Comparison of ENCODE assay signal across 25 cellular contexts in the genomic region with DNA sequence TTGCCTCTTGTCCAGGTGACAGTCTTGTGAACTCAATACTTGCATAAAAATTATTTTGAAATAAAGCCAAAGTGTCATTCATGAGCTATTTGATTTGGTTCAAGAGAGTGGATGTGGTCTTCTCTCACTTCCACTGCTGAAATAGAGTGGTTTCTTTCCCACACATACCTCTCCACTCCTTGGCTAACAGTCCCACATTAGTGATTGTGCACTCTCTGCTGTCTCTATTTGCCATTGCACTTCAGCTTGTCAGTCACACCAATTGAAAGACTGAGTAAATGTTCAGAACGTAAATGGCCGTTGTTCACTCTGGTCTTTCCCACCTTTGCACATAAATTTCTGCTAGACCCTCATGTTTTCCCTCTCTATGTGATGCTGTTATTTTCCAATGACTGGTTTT.
"Had no signal": no experiment of that assay in that cellular context is flagged by ENCODE, and none has a peak within 500 bp of the region (broad histone marks: within the 10 kb centered on the region; RNA-seq: fewer than 3 reads in every experiment).

No MANE protein-coding gene starts in this region.

- FAIRE-seq: astrocyte had no signal

- H3K27ac ChIP-seq: adrenal gland, breast epithelium, gastroesophageal sphincter, neutrophil, ovary, prostate gland, thyroid gland had no signal

- ATAC-seq: activated T-cell treated with anti-CD3 and anti-CD28 coated beads, Interleukin-2, amount 50 U/mL, for 4 hours; gastroesophageal sphincter; natural killer cell treated with Interleukin-12 subunit alpha and Interleukin-12 subunit beta and Interleukin-15 and Interleukin-18, amount 100 ng/mL, for 72 hours; right cardiac atrium had no signal

- H3K4me1 ChIP-seq: adrenal gland, prostate gland had no signal

- DNase-seq: activated B cell treated with CpG ODN at 0.5 μM for 24 hours; activated CD4-positive, alpha-beta T cell treated with anti-CD3 and anti-CD28 coated beads for 4 hours; activated CD4-positive, alpha-beta T cell treated with anti-CD3 and anti-CD28 coated beads, Interleukin-2, amount 50 U/mL, for 48 hours; activated CD8-positive, alpha-beta memory T cell treated with anti-CD3 and anti-CD28 coated beads, Interleukin-2, amount 50 U/mL, for 48 hours; activated naive CD4-positive, alpha-beta T cell; activated T-cell treated with anti-CD3 and anti-CD28 coated beads, Interleukin-2, amount 50 U/mL, for 4 hours; adrenal gland; cerebellar nuclear complex; cortex of kidney; endodermal cell; head of caudate nucleus; hypothalamus; ovary; right cardiac atrium; stimulated activated CD4-positive, alpha-beta T cell treated with anti-CD3 and anti-CD28 coated beads, Interleukin-12 subunit alpha, Interleukin-12 subunit beta, amount 100 ng/mL, for 4 hours; stimulated activated CD4-positive, alpha-beta T cell treated with anti-CD3 and anti-CD28 coated beads, Interleukin-4, amount 100 ng/mL, for 4 hours; substantia nigra; T1000; thyroid gland had no signal

- H3K27me3 ChIP-seq: adrenal gland, breast epithelium, gastroesophageal sphincter, neutrophil, ovary, thyroid gland had no signal

- H3K4me3 ChIP-seq: adrenal gland, breast epithelium, gastroesophageal sphincter, ovary, prostate gland, thyroid gland had no signal

- H3K36me3 ChIP-seq: adrenal gland, breast epithelium, neutrophil, ovary, prostate gland, thyroid gland had no signal

- H3K9me3 ChIP-seq: adrenal gland, breast epithelium, gastroesophageal sphincter, neutrophil, ovary, prostate gland, thyroid gland had no signal
